In genomic region chr9:122228906-122229837, GRCh38 we compare ENCODE assay signal across 8 cellular contexts. TPM values are rescaled to one million over a fixed set of nuclear protein-coding genes. Genes with fewer than 3 reads are reported as not detected.
DNase-seq lines count a peak whose midpoint lies in the region; ATAC-seq, FAIRE-seq and TF ChIP-seq lines count a peak whose summit lies in the region.

LHX6 (minus strand) TSS chr9:122228957; CDS start chr9:122228740, 217 bp downstream.

- no peak within 1 kb of the TSS for H4K5ac ChIP-seq in IMR-90 (ENCODE audit: low read depth, low read length)

- no peak for DNase-seq in A549 (ENCODE audit: low read depth in 1 of 2, low spot score in 1 of 2)
- peak; percentile 47 for DNase-seq in IMR-90
- peak in 1 of 2 donors; percentile 10 for DNase-seq in central memory CD8-positive, alpha-beta T cell (ENCODE audit: low spot score in 2 of 2)
- no peak for DNase-seq in D341Med (ENCODE audit: low spot score)
- no peak for DNase-seq in ureter (ENCODE audit: low spot score)

- BruUV-seq in IMR-90 (replicated peaks; lab: Mats Ljungman, UMichigan): no TSS peak

- TF ChIP-seq POLR2A in A549 (IDR thresholded peaks at IDR 0.05; ENCODE audit: low read length) (no peak), IMR-90 (IDR thresholded peaks at IDR 0.05; ENCODE audit: low read depth, low read length) (no peak)

- H3K56ac ChIP-seq in IMR-90 (ENCODE audit: extremely low read depth, insufficient read depth, low read length): no peak within 1 kb of the TSS

- H2AFZ ChIP-seq in IMR-90 (replicated peaks; ENCODE audit: low read length, poor library complexity): peak within 1 kb of the TSS; percentile 80

- H3K4me3 ChIP-seq in A549 (peak within 1 kb of the TSS; percentile 57), IMR-90 (ENCODE audit: insufficient read depth, low read depth, low read length) (no peak within 1 kb of the TSS; the same call in none of the 2 replicates), mesodermal cell (ENCODE audit: extremely low read depth, insufficient read depth, low read length, poor library complexity, severe bottlenecking) (peak within 1 kb of the TSS; percentile 41)

- FAIRE-seq in A549 (lab: Jason Lieb, UNC): no peak

- H3K27me3 Mint-ChIP-seq in central memory CD8-positive, alpha-beta T cell: peaks cover 26% of the 10 kb centered on the region

- peaks cover 4% of the 10 kb centered on the region; the same call in 1 of the 2 replicates for H3K9me1 ChIP-seq in IMR-90 (ENCODE audit: insufficient read depth, low read length)

- H3K4me1 ChIP-seq in A549 (peaks cover 10% of the 10 kb centered on the region; the same call in 1 of the 3 replicates), IMR-90 (ENCODE audit: control insufficient read depth, insufficient read depth, low read length) (no peaks in the 10 kb centered on the region; the same call in 1 of the 2 replicates), mesodermal cell (ENCODE audit: control insufficient read depth, insufficient read depth, low read length, poor library complexity, severe bottlenecking) (peaks cover 3% of the 10 kb centered on the region)

- H2BK15ac ChIP-seq in IMR-90 (ENCODE audit: low read depth, low read length): no peak within 1 kb of the TSS

- 0 out of 2 replicates have a peak within 1 kb of the TSS, but pooled peaks have one; percentile 44 for H2AK5ac ChIP-seq in IMR-90 (ENCODE audit: low read depth, low read length)

- H3K36me3 ChIP-seq in IMR-90 (ENCODE audit: control insufficient read depth, insufficient read depth, low read length): no peaks in the 10 kb centered on the region
- H3K36me3 ChIP-seq in mesodermal cell (ENCODE audit: control insufficient read depth, insufficient read depth, low read length): no peaks in the 10 kb centered on the region

- CTCF ChIA-PET in A549 (lab: Yijun Ruan, JAX) (interaction anchor here (0.6 to 1.6 kb wide), 2 partner anchors 121 to 123 kb away, joined by 3 to 7 read pairs; no protein-coding TSS in a partner anchor), IMR-90 (lab: Yijun Ruan, JAX) (no interaction called here)

- WGBS in A549 (ENCODE audit: missing lambda C conversion rate): 46% methylated on average over 17 of the region's 29 CpGs
- WGBS in IMR-90 (ENCODE audit: extremely low coverage in 2 of 2, insufficient read length in 1 of 2), 2 experiments: 0% methylated on average over 4 of the region's 29 CpGs; no CpG with 5 or more reads in 1 of the 2 experiments
- 18 to 19% methylated on average over 17 to 23 of the region's 29 CpGs for WGBS in mesodermal cell (ENCODE audit: insufficient coverage in 2 of 2), 2 experiments

- H4K20me1 ChIP-seq in IMR-90 (ENCODE audit: insufficient read depth, low read length): peaks cover 12% of the 10 kb centered on the region; the same call in 1 of the 2 replicates

- intact Hi-C loops in IMR-90 (cut with micrococcal nuclease): no loop called here

- H3K4me2 ChIP-seq in A549: peak within 1 kb of the TSS; percentile 96
- H3K4me2 ChIP-seq in IMR-90 (ENCODE audit: low read depth, low read length): peak within 1 kb of the TSS; percentile 73

- peak; percentile 11 to 26; a peak in 2 of 6 replicates for ATAC-seq in A549
- ATAC-seq in IMR-90 (ENCODE audit: low read depth): peak; percentile 74
- ATAC-seq in central memory CD8-positive, alpha-beta T cell (replicated peaks; ENCODE audit: extremely low read depth, poor library complexity, severe bottlenecking): no peak
- no peak for ATAC-seq in HG03175 (IDR thresholded peaks at IDR 0.05; ENCODE audit: unreplicated experiment)
- no peak for ATAC-seq in GM19324 (IDR thresholded peaks at IDR 0.05; ENCODE audit: low FRiP score, unreplicated experiment)

- no peak within 1 kb of the TSS; a peak in 1 of 4 replicates for H4K8ac ChIP-seq in IMR-90 (ENCODE audit: low read depth in 2 of 2, low read length in 2 of 2)

- H3K4ac ChIP-seq in IMR-90 (ENCODE audit: low read depth, low read length): no peak within 1 kb of the TSS

- H3K9me3 ChIP-seq in A549 (no peaks in the 10 kb centered on the region), IMR-90 (ENCODE audit: control insufficient read depth, insufficient read depth, low read length) (peaks cover 2% of the 10 kb centered on the region; the same call in 1 of the 2 replicates), mesodermal cell (ENCODE audit: control insufficient read depth, low read length) (no peaks in the 10 kb centered on the region)

- no peak within 1 kb of the TSS; the same call in 1 of the 2 replicates for H2BK20ac ChIP-seq in IMR-90 (ENCODE audit: low read depth, low read length)

- H3K36me3 Mint-ChIP-seq in central memory CD8-positive, alpha-beta T cell (ENCODE audit: insufficient read depth): no peaks in the 10 kb centered on the region

- in situ Hi-C loops in IMR-90 (cut with MboI; ENCODE audit: low sequenced_read_pairs): no loop called here

- dilution Hi-C loops in IMR-90 (cut with HindIII; ENCODE audit: low sequenced_read_pairs, unreplicated experiment): no loop called here

- 0 out of 2 replicates have a peak within 1 kb of the TSS, but pooled peaks have one; percentile 23 for H3K23ac ChIP-seq in IMR-90 (ENCODE audit: low read depth, low read length)

- no peak within 1 kb of the TSS for H3K18ac ChIP-seq in IMR-90 (ENCODE audit: low read depth, low read length)

- peak within 1 kb of the TSS; percentile 71 for H2AK9ac ChIP-seq in IMR-90 (replicated peaks; ENCODE audit: low read depth, low read length, poor library complexity)

- no peaks in the 10 kb centered on the region for H3K4me1 Mint-ChIP-seq in central memory CD8-positive, alpha-beta T cell

- H3K79me1 ChIP-seq in IMR-90 (ENCODE audit: low read depth in 1 of 2, low read length in 2 of 2): no peaks in the 10 kb centered on the region

- TF ChIP-seq RAD21 in A549 (conservative IDR thresholded peaks at IDR 0.05 in 1 of 2, IDR thresholded peaks at IDR 0.05 in 1 of 2) (no peak), IMR-90 (IDR thresholded peaks at IDR 0.05; ENCODE audit: low read length) (no peak)

- H3K27ac Mint-ChIP-seq in central memory CD8-positive, alpha-beta T cell (ENCODE audit: low read depth): no peak within 1 kb of the TSS

- POLR2A ChIA-PET in A549 (lab: Yijun Ruan, JAX) (no interaction called here), IMR-90 (lab: Charles Lee; ENCODE audit: unreplicated experiment) (no interaction called here)

- no peak within 1 kb of the TSS for H4K91ac ChIP-seq in IMR-90 (ENCODE audit: insufficient read depth, low read depth, low read length)

- no peak for TF ChIP-seq EP300 in A549 (IDR thresholded peaks at IDR 0.05)

- peak within 1 kb of the TSS; percentile 28 for H3K4me3 Mint-ChIP-seq in central memory CD8-positive, alpha-beta T cell

- H2BK5ac ChIP-seq in IMR-90 (ENCODE audit: low read depth, low read length, poor library complexity, severe bottlenecking): no peak within 1 kb of the TSS

- no peaks in the 10 kb centered on the region for H3K9me3 Mint-ChIP-seq in central memory CD8-positive, alpha-beta T cell

- H3K14ac ChIP-seq in IMR-90 (replicated peaks; ENCODE audit: low read depth, low read length): no peak within 1 kb of the TSS

- H2BK120ac ChIP-seq in IMR-90 (ENCODE audit: low read depth, low read length): no peak within 1 kb of the TSS

- TF ChIP-seq CTCF in A549 (IDR thresholded peaks at IDR 0.05) (no peak), IMR-90 (conservative IDR thresholded peaks at IDR 0.05; ENCODE audit: low read depth, low read length) (no peak)

- H3K27ac ChIP-seq in A549 (peak within 1 kb of the TSS; percentile 6 to 80; a peak in 4 of 6 replicates), IMR-90 (ENCODE audit: insufficient read depth, low read length) (no peak within 1 kb of the TSS), mesodermal cell (ENCODE audit: low read depth, low read length, severe bottlenecking) (no peak within 1 kb of the TSS)

- no peak within 1 kb of the TSS for H3K9ac ChIP-seq in IMR-90 (ENCODE audit: low read depth, low read length)

- H3K27me3 ChIP-seq in IMR-90 (ENCODE audit: control insufficient read depth, insufficient read depth, low read length): peaks cover 88% of the 10 kb centered on the region

TF ChIP-seq in A549, 52 proteins besides CTCF, POLR2A, EP300 and RAD21:
- TF ChIP-seq FOSB (CRISPR knock-in tag; IDR thresholded peaks at IDR 0.05) (no peak), FOSL2 (IDR thresholded peaks at IDR 0.05) (no peak), FOSL2 (CRISPR knock-in tag; IDR thresholded peaks at IDR 0.05) (peak; percentile 59), MYC (IDR thresholded peaks at IDR 0.05; ENCODE audit: borderline replicate concordance, low read length) (no peak)

TF ChIP-seq in IMR-90, 13 proteins besides CTCF, POLR2A, EP300 and RAD21:
- no peak for TF ChIP-seq MAZ (IDR thresholded peaks at IDR 0.05; ENCODE audit: borderline replicate concordance, low read depth, low read length)
- TF ChIP-seq BHLHE40 (IDR thresholded peaks at IDR 0.05; ENCODE audit: low read depth, low read length): no peak; the same call in 1 of the 2 replicates
- TF ChIP-seq NFE2L2 (IDR thresholded peaks at IDR 0.05; ENCODE audit: low read depth, low read length): no peak
- no peak for TF ChIP-seq MAFK (IDR thresholded peaks at IDR 0.05; ENCODE audit: low read depth, low read length)
- peak; percentile 60 for TF ChIP-seq FOS (IDR thresholded peaks at IDR 0.05; ENCODE audit: low read depth, low read length)
- TF ChIP-seq MXI1 (IDR thresholded peaks at IDR 0.05; ENCODE audit: borderline replicate concordance, low read depth, low read length): no peak

RNA-seq across cellular contexts. Expression of gene LHX6, which starts in this region (rescaled TPM):
- polyA plus RNA-seq in A549 (2011; rRNA removed) (0.26 and 0.29 TPM in 2 replicates), A549 (2017; fragmentation: RNase III; extraction: RNeasy Plus Mini Kit Qiagen cat#74134 plus additional on column Dnase treatment) (0.14 to 0.38 TPM (median 0.20 TPM) in 3 replicates), IMR-90 (2012; rRNA removed) (0.05 and 0.17 TPM in 2 replicates)
- polyA plus RNA-seq in A549 (2012; cell fraction: cytosol; rRNA removed): 0.16 and 0.22 TPM in 2 replicates
- 0.20 and 0.40 TPM in 2 replicates for polyA plus RNA-seq in A549 (2012; cell fraction: nucleus; rRNA removed)
- polyA minus RNA-seq in A549 (2011; rRNA and poly(A)+ RNA removed): 0.19 and 0.21 TPM in 2 replicates
- total RNA-seq in IMR-90 (2012; rRNA removed) (under 0.01 TPM in 2 replicates), ureter (5.7 TPM)
- 0.01 and 0.11 TPM in 2 replicates for polyA plus RNA-seq in IMR-90 (2012; cell fraction: cytosol; rRNA removed)
- polyA plus RNA-seq in IMR-90 (2012; cell fraction: nucleus; rRNA removed; ENCODE audit: low replicate concordance): 0.09 and 0.21 TPM in 2 replicates
- 0.33 TPM for polyA plus RNA-seq in mesodermal cell (2013, experiment 1 of 2)
- 0.25 TPM for polyA plus RNA-seq in mesodermal cell (2013, experiment 2 of 2)

Comparison
In these comparisons a context has a peak if more than half of its experiments do, and no peak if none do; other contexts are left out.
1. Peak in ATAC-seq, H3K4me3 ChIP-seq, H3K27ac ChIP-seq and H3K4me2 ChIP-seq in A549; RNA of the gene not detected or under 1 TPM.
2. Peak in DNase-seq, ATAC-seq and H3K4me2 ChIP-seq in IMR-90; RNA of the gene not detected or under 1 TPM.